In genomic region chr19:18831524-18832330, GRCh38 we compare ENCODE assay signal across 1 cellular context.
A peak's percentile ranks its signal among the peaks of the same experiment; 100 is the strongest.
TF ChIP-seq lines count a peak whose summit lies in the region.

TSS of gene UPF1 (plus strand) at chr19:18831959. CDS start at chr19:18832210, 251 bp downstream.

TF ChIP-seq in K562, 482 proteins besides CTCF, POLR2A, EP300 and RAD21 (continued from another document and continues in another):
- TF ChIP-seq VEZF1 (CRISPR knock-in tag; IDR thresholded peaks at IDR 0.05) (peak; percentile 53), ZNF384 (IDR thresholded peaks at IDR 0.05; ENCODE audit: low read depth, low read length) (no peak), ZNF507 (tag; conservative IDR thresholded peaks at IDR 0.05) (no peak), DIDO1 (tag; IDR thresholded peaks at IDR 0.05; ENCODE audit: low read depth) (no peak), CHD4 (IDR thresholded peaks at IDR 0.05; ENCODE audit: insufficient read depth, insufficient replicate concordance, low read depth, low read length, poor library complexity, severe bottlenecking) (peak; percentile 37), MNT (conservative IDR thresholded peaks at IDR 0.05) (no peak), MED1 (CRISPR knock-in tag; IDR thresholded peaks at IDR 0.05; ENCODE audit: borderline replicate concordance) (no peak; the same call in 1 of the 2 replicates), MEF2D (tag; conservative IDR thresholded peaks at IDR 0.05; ENCODE audit: low read depth) (no peak), ZNF24 (IDR thresholded peaks at IDR 0.05) (no peak), ATF2 (CRISPR knock-in tag; IDR thresholded peaks at IDR 0.05) (no peak), SNAPC5 (CRISPR knock-in tag; IDR thresholded peaks at IDR 0.05) (no peak), ZNF232 (CRISPR knock-in tag; IDR thresholded peaks at IDR 0.05) (no peak; the same call in 1 of the 2 replicates), COPS2 (conservative IDR thresholded peaks at IDR 0.05) (no peak), NCOR1 (IDR thresholded peaks at IDR 0.05) (no peak), KLF16 (IDR thresholded peaks at IDR 0.05) (no peak), PKNOX1 (IDR thresholded peaks at IDR 0.05) (no peak), CBX8 (IDR thresholded peaks at IDR 0.05; ENCODE audit: borderline replicate concordance, extremely low read depth, low read depth, low read length, poor library complexity, severe bottlenecking) (no peak), GABPB2 (CRISPR knock-in tag; conservative IDR thresholded peaks at IDR 0.05) (no peak), HMG20B (CRISPR knock-in tag; IDR thresholded peaks at IDR 0.05) (no peak), CREB3 (tag; conservative IDR thresholded peaks at IDR 0.05; ENCODE audit: low read depth) (no peak), ZNF140 (CRISPR knock-in tag; IDR thresholded peaks at IDR 0.05) (no peak), RUNX1 (IDR thresholded peaks at IDR 0.05; ENCODE audit: low read depth) (no peak), ILK (tag; IDR thresholded peaks at IDR 0.05; ENCODE audit: borderline replicate concordance, low read depth) (no peak), IRF2 (CRISPR knock-in tag; IDR thresholded peaks at IDR 0.05) (peak; percentile 90), POLR2H (tag; IDR thresholded peaks at IDR 0.05; ENCODE audit: low read depth) (peak; percentile 55; the same call in 1 of the 2 replicates), E2F4 (CRISPR knock-in tag; IDR thresholded peaks at IDR 0.05; ENCODE audit: low read depth) (no peak), ZNF174 (CRISPR knock-in tag; IDR thresholded peaks at IDR 0.05) (no peak), ZNF436 (CRISPR knock-in tag; IDR thresholded peaks at IDR 0.05) (no peak), NBN (IDR thresholded peaks at IDR 0.05; ENCODE audit: low read depth) (no peak), ESRRB (CRISPR knock-in tag; IDR thresholded peaks at IDR 0.05; ENCODE audit: borderline replicate concordance) (no peak), ZNF717 (CRISPR knock-in tag; IDR thresholded peaks at IDR 0.05) (no peak), TCF3 (CRISPR knock-in tag; IDR thresholded peaks at IDR 0.05) (no peak), SLC30A9 (CRISPR knock-in tag; IDR thresholded peaks at IDR 0.05) (no peak), ZNF740 (CRISPR knock-in tag; IDR thresholded peaks at IDR 0.05) (0 out of 2 replicates have a peak, but pooled peaks have one; percentile 26), ZNF740 (tag; IDR thresholded peaks at IDR 0.05) (no peak), ZNF277 (CRISPR knock-in tag; IDR thresholded peaks at IDR 0.05; ENCODE audit: borderline replicate concordance) (no peak), ETS2 (tag; IDR thresholded peaks at IDR 0.05; ENCODE audit: borderline replicate concordance, poor library complexity, severe bottlenecking) (no peak), POLR3G (IDR thresholded peaks at IDR 0.05; ENCODE audit: extremely low read depth, insufficient read length, insufficient replicate concordance) (no peak), NELFE (IDR thresholded peaks at IDR 0.05; ENCODE audit: insufficient read depth, insufficient read length) (no peak), ZNF354B (CRISPR knock-in tag; IDR thresholded peaks at IDR 0.05) (no peak), RREB1 (CRISPR knock-in tag; IDR thresholded peaks at IDR 0.05) (peak; percentile 61; the same call in 1 of the 2 replicates), STAG1 (CRISPR knock-in tag; IDR thresholded peaks at IDR 0.05; ENCODE audit: borderline replicate concordance) (peak; percentile 47; the same call in 1 of the 2 replicates), UBTF (IDR thresholded peaks at IDR 0.05; ENCODE audit: borderline replicate concordance in 1 of 2, low read depth in 2 of 2, low read length in 2 of 2) (peak; percentile 100), TFAM (CRISPR knock-in tag; conservative IDR thresholded peaks at IDR 0.05) (no peak), CAMTA2 (CRISPR knock-in tag; conservative IDR thresholded peaks at IDR 0.05) (peak; percentile 70; the same call in 1 of the 2 replicates), NFIC (IDR thresholded peaks at IDR 0.05) (no peak), U2AF2 (optimal IDR thresholded peaks at IDR 0.05; ENCODE audit: low read depth, low read length) (no peak)
